1 cellular context compared by ENCODE assay signal in genomic region chr7:102153586-102153948, GRCh38.
TF ChIP-seq lines count a peak whose summit lies in the region.

No MANE protein-coding gene starts in this region.

TF ChIP-seq in HepG2, 621 proteins besides CTCF, POLR2A, EP300 and RAD21 (continued from another document):
- TF ChIP-seq ZNF609 (CRISPR knock-in tag; IDR thresholded peaks at IDR 0.05; ENCODE audit: borderline replicate concordance) (no peak), ZNF589 (CRISPR knock-in tag; conservative IDR thresholded peaks at IDR 0.05) (no peak), PHF21A (CRISPR knock-in tag; IDR thresholded peaks at IDR 0.05) (0 out of 2 replicates have a peak, but pooled peaks have one; percentile 11), ZIK1 (CRISPR knock-in tag; IDR thresholded peaks at IDR 0.05; ENCODE audit: borderline replicate concordance, low read depth) (no peak), REPIN1 (CRISPR knock-in tag; IDR thresholded peaks at IDR 0.05; ENCODE audit: borderline replicate concordance, low read depth) (no peak), RBM39 (IDR thresholded peaks at IDR 0.05; ENCODE audit: low read depth, low read length, poor library complexity, severe bottlenecking) (peak; percentile 1), THAP11 (CRISPR knock-in tag; IDR thresholded peaks at IDR 0.05) (no peak), ZNF704 (CRISPR knock-in tag; IDR thresholded peaks at IDR 0.05; ENCODE audit: borderline replicate concordance) (no peak), ZNF280B (CRISPR knock-in tag; IDR thresholded peaks at IDR 0.05; ENCODE audit: borderline replicate concordance) (no peak), ZNF749 (CRISPR knock-in tag; IDR thresholded peaks at IDR 0.05; ENCODE audit: borderline replicate concordance) (no peak), ZNF317 (CRISPR knock-in tag; IDR thresholded peaks at IDR 0.05) (no peak), ZNF558 (CRISPR knock-in tag; IDR thresholded peaks at IDR 0.05; ENCODE audit: borderline replicate concordance) (0 out of 2 replicates have a peak, but pooled peaks have one; percentile 9), ATF5 (CRISPR knock-in tag; IDR thresholded peaks at IDR 0.05; ENCODE audit: low read depth) (no peak), ZNF557 (CRISPR knock-in tag; IDR thresholded peaks at IDR 0.05) (no peak), ZNF567 (CRISPR knock-in tag; IDR thresholded peaks at IDR 0.05; ENCODE audit: borderline replicate concordance) (no peak), SMC3 (IDR thresholded peaks at IDR 0.05; ENCODE audit: low read length) (no peak), GPN1 (CRISPR knock-in tag; IDR thresholded peaks at IDR 0.05; ENCODE audit: borderline replicate concordance) (no peak), MTERF4 (CRISPR knock-in tag; IDR thresholded peaks at IDR 0.05) (no peak), ZMYM4 (CRISPR knock-in tag; IDR thresholded peaks at IDR 0.05) (no peak), RBFOX2 (IDR thresholded peaks at IDR 0.05; ENCODE audit: low read depth, low read length) (0 out of 2 replicates have a peak, but pooled peaks have one; percentile 0), ZNF276 (CRISPR knock-in tag; IDR thresholded peaks at IDR 0.05; ENCODE audit: low read depth) (0 out of 2 replicates have a peak, but pooled peaks have one; percentile 15), ZSCAN31 (CRISPR knock-in tag; IDR thresholded peaks at IDR 0.05; ENCODE audit: low read depth) (no peak), ZFP1 (CRISPR knock-in tag; IDR thresholded peaks at IDR 0.05) (no peak), ZBTB46 (CRISPR knock-in tag; IDR thresholded peaks at IDR 0.05; ENCODE audit: borderline replicate concordance) (no peak), NAIF1 (CRISPR knock-in tag; IDR thresholded peaks at IDR 0.05; ENCODE audit: borderline replicate concordance) (peak; percentile 14; the same call in 1 of the 2 replicates), CBX5 (CRISPR knock-in tag; IDR thresholded peaks at IDR 0.05; ENCODE audit: borderline replicate concordance) (peak; percentile 11)
- TF ChIP-seq, protein P1, sequence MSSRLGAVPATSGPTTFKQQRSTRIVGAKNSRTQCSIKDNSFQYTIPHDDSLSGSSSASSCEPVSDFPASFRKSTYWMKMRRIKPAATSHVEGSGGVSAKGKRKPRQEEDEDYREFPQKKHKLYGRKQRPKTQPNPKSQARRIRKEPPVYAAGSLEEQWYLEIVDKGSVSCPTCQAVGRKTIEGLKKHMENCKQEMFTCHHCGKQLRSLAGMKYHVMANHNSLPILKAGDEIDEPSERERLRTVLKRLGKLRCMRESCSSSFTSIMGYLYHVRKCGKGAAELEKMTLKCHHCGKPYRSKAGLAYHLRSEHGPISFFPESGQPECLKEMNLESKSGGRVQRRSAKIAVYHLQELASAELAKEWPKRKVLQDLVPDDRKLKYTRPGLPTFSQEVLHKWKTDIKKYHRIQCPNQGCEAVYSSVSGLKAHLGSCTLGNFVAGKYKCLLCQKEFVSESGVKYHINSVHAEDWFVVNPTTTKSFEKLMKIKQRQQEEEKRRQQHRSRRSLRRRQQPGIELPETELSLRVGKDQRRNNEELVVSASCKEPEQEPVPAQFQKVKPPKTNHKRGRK (CRISPR knock-in tag; IDR thresholded peaks at IDR 0.05): 0 out of 2 replicates have a peak, but pooled peaks have one; percentile 18
